35 cellular contexts compared by ENCODE assay signal in the genomic region with DNA sequence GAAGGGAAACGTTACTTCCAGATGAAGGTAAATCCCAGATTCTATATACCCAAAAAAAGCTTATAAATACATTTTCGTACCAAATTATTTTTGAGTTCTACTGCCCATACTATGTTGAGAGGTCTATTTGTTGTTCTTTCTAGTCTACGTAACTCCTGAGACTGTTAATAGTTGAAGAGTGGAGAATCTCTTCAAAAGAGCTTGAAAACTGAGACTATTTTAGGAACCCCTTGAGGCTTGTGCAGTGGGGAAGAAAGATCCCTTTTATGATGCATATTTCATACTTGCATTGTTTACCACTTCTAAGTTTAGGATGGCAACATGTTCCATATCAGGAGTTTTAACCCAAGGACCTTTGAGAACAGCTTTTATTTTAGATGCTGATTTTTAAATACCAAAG.
"Had no signal": no experiment of that assay in that cellular context is flagged by ENCODE, and none has a peak within 500 bp of the region (broad histone marks: within the 10 kb centered on the region; RNA-seq: fewer than 3 reads in every experiment).

No MANE protein-coding gene starts in this region.

- H3K27me3 Mint-ChIP-seq: activated CD4-positive, alpha-beta memory T cell treated with anti-CD3 and anti-CD28 coated beads for 36 hours had no signal

- H3K27me3 ChIP-seq: adrenal gland, MG63, Peyer's patch, SJSA1 had no signal

- H3K4me3 Mint-ChIP-seq: activated CD4-positive, alpha-beta memory T cell treated with anti-CD3 and anti-CD28 coated beads for 36 hours; activated naive CD4-positive, alpha-beta T cell treated with anti-CD3 and anti-CD28 coated beads for 36 hours; activated T-cell treated with anti-CD3 and anti-CD28 coated beads, Interleukin-2, amount 50 U/mL, for 4 hours; activated T-helper 1 cell treated with anti-CD3 and anti-CD28 coated beads, Interleukin-12 subunit alpha, Interleukin-12 subunit beta, Interleukin-2, Interleukin-4 antibody, amounts not matched to agents 30 ng/mL and 10 ng/mL and 1 ng/mL, durations not matched to agents 14 hours and 24 hours and 36 hours; brain had no signal

- H3K9me3 Mint-ChIP-seq: activated CD4-positive, alpha-beta memory T cell treated with anti-CD3 and anti-CD28 coated beads for 36 hours; activated naive CD4-positive, alpha-beta T cell treated with anti-CD3 and anti-CD28 coated beads for 36 hours; activated naive CD4-positive, alpha-beta T cell treated with anti-CD3 and anti-CD28 coated beads, Interleukin-2, amount 50 U/mL, for 72 hours; activated T-cell treated with anti-CD3 and anti-CD28 coated beads, Interleukin-2, amount 50 U/mL, for 4 hours; activated T-helper 1 cell treated with anti-CD3 and anti-CD28 coated beads, Interleukin-12 subunit alpha, Interleukin-12 subunit beta, Interleukin-2, Interleukin-4 antibody, amounts not matched to agents 30 ng/mL and 10 ng/mL and 1 ng/mL, durations not matched to agents 14 hours and 24 hours and 36 hours; brain had no signal

- H3K27ac ChIP-seq: adrenal gland, Peyer's patch, SJSA1 had no signal

- H3K27ac Mint-ChIP-seq: activated CD4-positive, alpha-beta memory T cell treated with anti-CD3 and anti-CD28 coated beads for 36 hours; activated naive CD4-positive, alpha-beta T cell treated with anti-CD3 and anti-CD28 coated beads for 36 hours; activated naive CD4-positive, alpha-beta T cell treated with anti-CD3 and anti-CD28 coated beads, Interleukin-2, amount 50 U/mL, for 72 hours had no signal

- H3K36me3 ChIP-seq: adrenal gland, MG63, Peyer's patch, SJSA1 had no signal

- H3K4me3 ChIP-seq: adrenal gland, MG63, Peyer's patch, SJSA1 had no signal

- ATAC-seq: activated CD4-positive, CD25-positive, alpha-beta regulatory T cell treated with anti-CD3 and anti-CD28 coated beads, Interleukin-2, amount 50 U/mL, for 24 hours; activated naive CD4-positive, alpha-beta T cell treated with anti-CD3 and anti-CD28 coated beads, Interleukin-2, amount 50 U/mL, for 72 hours; activated T-cell treated with anti-CD3 and anti-CD28 coated beads, Interleukin-2, amount 50 U/mL, for 4 hours; PC-3 had no signal

- H3K9me3 ChIP-seq: adrenal gland, MG63, Peyer's patch, SJSA1 had no signal

- DNase-seq: activated CD4-positive, alpha-beta memory T cell treated with anti-CD3 and anti-CD28 coated beads for 36 hours; activated CD4-positive, alpha-beta T cell treated with anti-CD3 and anti-CD28 coated beads for 4 hours; activated CD4-positive, alpha-beta T cell treated with anti-CD3 and anti-CD28 coated beads, Interleukin-2, amount 50 U/mL, for 1 hour; activated CD8-positive, alpha-beta memory T cell treated with anti-CD3 and anti-CD28 coated beads, Interleukin-2, amount 50 U/mL, for 4 hours; activated gamma-delta T cell treated with Interleukin-2 at 50 U/mL for 16 hours; activated naive CD4-positive, alpha-beta T cell treated with anti-CD3 and anti-CD28 coated beads for 36 hours; activated T-cell treated with anti-CD3 and anti-CD28 coated beads for 4 hours; activated T-cell treated with anti-CD3 and anti-CD28 coated beads, Interleukin-2, amount 50 U/mL, for 4 hours; adrenal gland; anterior cingulate cortex; central memory CD4-positive, alpha-beta T cell; Kasumi-1; MG63; NCI-H1048; NCI-H1105 treated with DMSO at 0.1 percent for 48 hours; NCI-H1436; NCI-H1694; NCI-H1930; NCI-H2081 treated with DMSO at 0.1 percent for 48 hours; NCI-H510A; NCI-H526; NCI-H748 treated with DMSO at 0.1 percent for 48 hours; NK-92 treated with Interleukin-12 subunit alpha and Interleukin-12 subunit beta, amount 100 ng/mL, for 24 hours; PC-3; Peyer's patch; RPMI8226; SHP77 treated with DMSO at 0.1 percent for 48 hours; SW 1271; T-helper 1 cell; T1000 had no signal
